Comparison of ENCODE assay signal across 15 cellular contexts in the genomic region with DNA sequence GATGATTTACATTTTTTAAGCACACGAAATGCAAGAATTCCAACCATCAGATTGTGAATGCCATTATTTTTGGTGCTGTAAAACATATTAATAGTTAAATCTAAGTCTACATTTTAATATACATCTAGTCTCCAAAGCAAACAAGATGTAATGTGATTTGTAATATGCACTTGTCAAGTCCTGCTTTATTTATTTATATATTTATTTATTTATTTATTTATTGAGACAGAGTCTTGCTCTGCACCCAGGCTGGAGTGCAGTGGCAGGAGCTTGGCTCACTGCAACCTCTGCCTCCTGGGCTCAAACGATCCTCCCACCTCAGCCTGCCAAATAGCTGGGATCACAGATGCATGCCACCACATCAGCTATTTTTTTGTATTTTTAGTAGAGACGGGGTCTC.
A peak's percentile ranks its signal among the peaks of the same experiment; 100 is the strongest.
DNase-seq lines count a peak whose midpoint lies in the region; ATAC-seq and TF ChIP-seq lines count a peak whose summit lies in the region.
"Had no signal": no experiment of that assay in that cellular context is flagged by ENCODE, and none has a peak within 500 bp of the region (broad histone marks: within the 10 kb centered on the region; RNA-seq: fewer than 3 reads in every experiment).

No MANE protein-coding gene starts in this region.

- H3K27ac Mint-ChIP-seq in CD8-positive, alpha-beta T cell = no peak overlapping the region
- H3K27ac Mint-ChIP-seq: B cell; CD4-positive, alpha-beta T cell; HFFc6 had no signal

- POLR2A ChIA-PET in CD8-positive, alpha-beta T cell (lab: Charles Lee) = interaction anchor here (0.7 kb wide), 1 partner anchor 48 kb away, joined by 3 read pairs; no protein-coding TSS in a partner anchor

- H3K27ac ChIP-seq in heart left ventricle (peak overlapping the region in 11 of 12 donors; percentile 36 to 81 (median 63)), thyroid gland (peak overlapping the region; percentile 83 to 94 (median 94))
- H3K27ac ChIP-seq in CD8-positive, alpha-beta T cell (ENCODE audit: low read depth, low read length) = no peak overlapping the region

- no peaks in the 10 kb centered on the region for H3K27me3 Mint-ChIP-seq in CD8-positive, alpha-beta T cell (ENCODE audit: low read depth)
- H3K27me3 Mint-ChIP-seq: CD4-positive, alpha-beta T cell had no signal

- H3K4me3 Mint-ChIP-seq in CD8-positive, alpha-beta T cell = no peak overlapping the region
- H3K4me3 Mint-ChIP-seq: B cell; CD4-positive, alpha-beta T cell; HFFc6 had no signal

- intact Hi-C loops in heart left ventricle (cut with DNase I) = loop anchor here in 7 of 10 donors (5.0 to 10.0 kb wide), 3 partner anchors 74 to 119 kb away; partner anchors contain the start of gene NUDT4 (in 7 of the 7)
- intact Hi-C loops in left ventricle myocardium superior (cut with micrococcal nuclease) = no loop called here
- intact Hi-C loops in thyroid gland (cut with DNase I) = no loop called here
- intact Hi-C loops in CD8-positive, alpha-beta T cell (cut with DNase I, micrococcal nuclease) = no loop called here

- no peaks in the 10 kb centered on the region for H3K36me3 ChIP-seq in heart left ventricle
- H3K36me3 ChIP-seq in MG63 = no peaks in the 10 kb centered on the region
- no peaks in the 10 kb centered on the region for H3K36me3 ChIP-seq in thyroid gland
- H3K36me3 ChIP-seq in CD8-positive, alpha-beta T cell (ENCODE audit: insufficient read depth, low read length) = no peaks in the 10 kb centered on the region
- H3K36me3 ChIP-seq: HAP-1 had no signal

- TF ChIP-seq POLR2A in heart left ventricle (IDR thresholded peaks at IDR 0.05) (no peak), thyroid gland (IDR thresholded peaks at IDR 0.05) (no peak)

- peaks cover 1% of the 10 kb centered on the region for H3K9me3 Mint-ChIP-seq in CD8-positive, alpha-beta T cell

- TF ChIP-seq CTCF in heart left ventricle (IDR thresholded peaks at IDR 0.05) = no peak
- TF ChIP-seq CTCF in thyroid gland (IDR thresholded peaks at IDR 0.05) = no peak
- no peak for TF ChIP-seq CTCF in CD8-positive, alpha-beta T cell (IDR thresholded peaks at IDR 0.05)

- CTCF ChIA-PET in CD8-positive, alpha-beta T cell (lab: Charles Lee) = no interaction called here

- H3K4me1 ChIP-seq in heart left ventricle (peaks cover 0 to 46% (median 19%) of the 10 kb centered on the region in 12 donors), thyroid gland (peaks cover 40 to 49% of the 10 kb centered on the region in 2 donors)
- H3K4me1 ChIP-seq in CD8-positive, alpha-beta T cell (ENCODE audit: insufficient read depth, low read length) = no peaks in the 10 kb centered on the region
- H3K4me1 ChIP-seq: HAP-1 had no signal

- H3K27me3 ChIP-seq in heart left ventricle (no peaks in the 10 kb centered on the region), MG63 (no peaks in the 10 kb centered on the region), thyroid gland (no peaks in the 10 kb centered on the region)
- H3K27me3 ChIP-seq in CD8-positive, alpha-beta T cell (ENCODE audit: insufficient read depth, low read length) = no peaks in the 10 kb centered on the region

- WGBS in heart left ventricle, 4 donors = 54 to 59% (median 56%) methylated on average over 3 of the region's 3 CpGs
- 63% methylated on average over 3 of the region's 3 CpGs for WGBS in thyroid gland, 2 donors

- peaks cover 4% of the 10 kb centered on the region for H3K4me1 Mint-ChIP-seq in CD8-positive, alpha-beta T cell (ENCODE audit: low read depth)

- H3K36me3 Mint-ChIP-seq in CD8-positive, alpha-beta T cell = no peaks in the 10 kb centered on the region

- no peak overlapping the region for H3K4me3 ChIP-seq in heart left ventricle
- no peak overlapping the region for H3K4me3 ChIP-seq in MG63
- no peak overlapping the region for H3K4me3 ChIP-seq in thyroid gland (replicated peaks in 1 of 3)
- H3K4me3 ChIP-seq in CD8-positive, alpha-beta T cell (ENCODE audit: low read depth, low read length) = no peak overlapping the region
- H3K4me3 ChIP-seq: HAP-1 had no signal

- DNase-seq in heart left ventricle = no peak
- DNase-seq in left ventricle myocardium superior = no peak
- DNase-seq in MG63 = peak; percentile 13
- DNase-seq in islet precursor cell = peak; percentile 42
- DNase-seq in thyroid gland = peak; percentile 44 to 66
- no peak for DNase-seq in CD8-positive, alpha-beta T cell
- DNase-seq in activated CD4-positive, alpha-beta T cell treated with anti-CD3 and anti-CD28 coated beads for 48 hours = no peak
- DNase-seq: C1 segment of cervical spinal cord; CD4-positive, alpha-beta T cell; DMS79 treated with DMSO at 0.1 percent for 48 hours; EL; HFFc6 had no signal

- ATAC-seq in heart left ventricle (peak in 1 of 4 donors; percentile 26), left ventricle myocardium superior (no peak)
- no peak for ATAC-seq in CD8-positive, alpha-beta T cell
- ATAC-seq: HepG2 had no signal

- H3K9me3 ChIP-seq in heart left ventricle (peaks cover 0 to 8% (median 0%) of the 10 kb centered on the region in 12 donors), MG63 (peaks cover 7% of the 10 kb centered on the region), thyroid gland (no peaks in the 10 kb centered on the region)
- no peaks in the 10 kb centered on the region for H3K9me3 ChIP-seq in CD8-positive, alpha-beta T cell (ENCODE audit: low read length)
- H3K9me3 ChIP-seq: HAP-1 had no signal

Comparison
In these comparisons a context has a peak if more than half of its experiments do, and no peak if none do; other contexts are left out.
1. intact Hi-C loops: an anchor here in heart left ventricle (5.0 to 10.0 kb wide); none called in left ventricle myocardium superior, thyroid gland and CD8-positive, alpha-beta T cell.
2. DNase-seq: peak in MG63 (single experiment), islet precursor cell (single experiment) and thyroid gland (2 of 2); none in heart left ventricle (0 of 5), left ventricle myocardium superior (single experiment), CD8-positive, alpha-beta T cell (0 of 7) and activated CD4-positive, alpha-beta T cell treated with anti-CD3 and anti-CD28 coated beads for 48 hours (single experiment).